In the genomic region with DNA sequence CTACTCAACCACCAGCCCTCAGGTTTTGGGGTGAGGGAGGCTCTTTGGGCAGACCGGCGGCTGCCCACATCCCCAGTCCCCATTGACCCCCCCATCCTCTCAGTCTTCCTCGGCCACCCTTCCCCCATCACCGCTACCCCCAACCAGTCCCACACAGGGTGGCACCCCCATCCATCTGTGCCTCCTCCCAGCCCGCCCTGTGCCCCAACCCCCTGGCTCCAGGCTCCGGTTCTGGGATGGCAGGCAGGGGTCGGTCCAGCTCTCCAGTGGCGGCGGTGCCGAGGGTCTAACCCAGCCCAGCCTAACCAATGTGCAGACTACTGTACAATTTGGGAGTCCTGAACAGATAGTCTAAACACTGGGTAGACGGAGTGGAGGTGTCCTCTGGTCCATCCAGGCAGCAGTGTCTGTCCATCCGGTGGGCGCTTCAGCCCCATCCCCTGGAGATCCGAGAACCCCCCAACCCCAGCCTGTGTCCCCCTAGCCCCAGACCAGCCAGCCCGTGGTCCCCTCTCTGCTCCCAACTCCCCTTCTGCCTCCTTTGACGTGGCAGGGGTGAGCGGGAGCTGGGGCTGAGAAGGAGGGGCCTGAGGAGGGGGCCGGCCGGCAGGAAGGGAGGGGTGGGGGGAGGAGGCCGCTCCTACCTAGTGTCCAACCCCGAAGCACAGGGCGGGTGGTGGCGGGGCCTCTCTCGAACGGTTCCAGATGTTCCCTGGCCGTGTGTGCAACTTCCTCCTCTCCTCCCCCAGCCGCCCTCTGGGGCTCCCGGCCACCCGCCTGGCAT, we compare ENCODE assay signal across 9 cellular contexts. TPM values are rescaled to one million over a fixed set of nuclear protein-coding genes. Genes with fewer than 3 reads are reported as not detected.
DNase-seq lines count a peak whose midpoint lies in the region; ATAC-seq, FAIRE-seq and TF ChIP-seq lines count a peak whose summit lies in the region.
"Had no signal": no experiment of that assay in that cellular context is flagged by ENCODE, and none has a peak within 500 bp of the region (broad histone marks: within the 10 kb centered on the region; RNA-seq: fewer than 3 reads in every experiment).

No MANE protein-coding gene starts in this region.

- H3K4me1 ChIP-seq in hepatocyte (ENCODE audit: insufficient read depth) = peaks cover 30% of the 10 kb centered on the region

- CTCF ChIA-PET in CD4-positive, alpha-beta T cell (lab: Charles Lee) = interaction anchor here (0.5 kb wide), 1 partner anchor 33 kb away, joined by 4 read pairs; no protein-coding TSS in a partner anchor

- TF ChIP-seq POLR2A in GM12891 (IDR thresholded peaks at IDR 0.05; ENCODE audit: low read depth, low read length) = no peak

- no peak for TF ChIP-seq CTCF in HFF-Myc (IDR thresholded peaks at IDR 0.05; ENCODE audit: low read depth, low read length, missing control alignments)
- no peak for TF ChIP-seq CTCF in WI38 (IDR thresholded peaks at IDR 0.05; ENCODE audit: low read depth, low read length)
- TF ChIP-seq CTCF in hepatocyte (IDR thresholded peaks at IDR 0.05; ENCODE audit: poor library complexity) = no peak
- no peak for TF ChIP-seq CTCF in natural killer cell (IDR thresholded peaks at IDR 0.05)
- no peak for TF ChIP-seq CTCF in CD4-positive, alpha-beta T cell (IDR thresholded peaks at IDR 0.05)

- no peaks in the 10 kb centered on the region for H3K9me3 Mint-ChIP-seq in stimulated activated naive B cell treated with anti-CD40 and anti-IgM and Interleukin-4, amounts not matched to agents 10 μg/mL and 1 μg/mL and 100 μg/mL, for 72 hours
- H3K9me3 Mint-ChIP-seq in natural killer cell = no peaks in the 10 kb centered on the region
- no peaks in the 10 kb centered on the region for H3K9me3 Mint-ChIP-seq in CD4-positive, alpha-beta T cell

- no peak for FAIRE-seq in GM12891 (lab: Jason Lieb, UNC)

- H3K9me2 ChIP-seq in hepatocyte (replicated peaks; ENCODE audit: insufficient read depth) = no peaks in the 10 kb centered on the region

- H3K27me3 Mint-ChIP-seq in stimulated activated naive B cell treated with anti-CD40 and anti-IgM and Interleukin-4, amounts not matched to agents 10 μg/mL and 1 μg/mL and 100 μg/mL, for 72 hours = peaks cover 36 to 40% of the 10 kb centered on the region in 2 donors
- peaks cover 0 to 11% of the 10 kb centered on the region in 2 donors for H3K27me3 Mint-ChIP-seq in natural killer cell (ENCODE audit: low read depth in 2 of 2)
- peaks cover 38% of the 10 kb centered on the region for H3K27me3 Mint-ChIP-seq in CD4-positive, alpha-beta T cell

- H3K4me3 ChIP-seq in HFF-Myc (replicated peaks; ENCODE audit: low read depth, low read length) = peak overlapping the region; percentile 78
- peak overlapping the region; percentile 57 for H3K4me3 ChIP-seq in WI38 (ENCODE audit: low read depth, low read length)
- peak overlapping the region; percentile 37 for H3K4me3 ChIP-seq in hepatocyte

- H3K27ac ChIP-seq in hepatocyte = peak overlapping the region; percentile 100
- no peak overlapping the region for H3K27ac ChIP-seq in CD4-positive, alpha-beta T cell (ENCODE audit: low read depth, low read length)

- peaks cover 12 to 20% of the 10 kb centered on the region in 2 donors for H3K4me1 Mint-ChIP-seq in stimulated activated naive B cell treated with anti-CD40 and anti-IgM and Interleukin-4, amounts not matched to agents 10 μg/mL and 1 μg/mL and 100 μg/mL, for 72 hours
- H3K4me1 Mint-ChIP-seq in natural killer cell = peaks cover 15 to 26% of the 10 kb centered on the region in 2 donors
- H3K4me1 Mint-ChIP-seq in CD4-positive, alpha-beta T cell (ENCODE audit: low read depth) = peaks cover 3% of the 10 kb centered on the region

- no peak overlapping the region for H3K27ac Mint-ChIP-seq in stimulated activated naive B cell treated with anti-CD40 and anti-IgM and Interleukin-4, amounts not matched to agents 10 μg/mL and 1 μg/mL and 100 μg/mL, for 72 hours
- H3K27ac Mint-ChIP-seq in natural killer cell = peak overlapping the region in 1 of 2 donors; percentile 11
- no peak overlapping the region for H3K27ac Mint-ChIP-seq in CD4-positive, alpha-beta T cell

- no peaks in the 10 kb centered on the region for H3K9me3 ChIP-seq in hepatocyte (ENCODE audit: low read depth)
- no peaks in the 10 kb centered on the region for H3K9me3 ChIP-seq in CD4-positive, alpha-beta T cell (ENCODE audit: control insufficient read depth, low read length)

- peak overlapping the region; percentile 78 for H3K4me2 ChIP-seq in hepatocyte

- POLR2A ChIA-PET in CD4-positive, alpha-beta T cell (lab: Charles Lee) = no interaction called here

- no peak overlapping the region for H3K4me3 Mint-ChIP-seq in stimulated activated naive B cell treated with anti-CD40 and anti-IgM and Interleukin-4, amounts not matched to agents 10 μg/mL and 1 μg/mL and 100 μg/mL, for 72 hours
- no peak overlapping the region for H3K4me3 Mint-ChIP-seq in natural killer cell
- no peak overlapping the region for H3K4me3 Mint-ChIP-seq in CD4-positive, alpha-beta T cell

- H3K79me2 ChIP-seq in hepatocyte = no peaks in the 10 kb centered on the region

- peak; percentile 43 to 57 for ATAC-seq in stimulated activated naive B cell treated with anti-CD40 and anti-IgM and Interleukin-4, amounts not matched to agents 10 μg/mL and 1 μg/mL and 100 μg/mL, for 72 hours (replicated peaks)
- ATAC-seq in natural killer cell = no peak
- ATAC-seq in CD4-positive, alpha-beta T cell (ENCODE audit: poor library complexity) = no peak
- ATAC-seq: esophagus mucosa had no signal

- 42% methylated on average over 9 of the region's 29 CpGs for WGBS in hepatocyte (ENCODE audit: low lambda C conversion rate, missing lambda C conversion rate)

- no peaks in the 10 kb centered on the region for H4K20me1 ChIP-seq in hepatocyte (ENCODE audit: insufficient read depth, poor library complexity, severe bottlenecking)

- H3K36me3 ChIP-seq in hepatocyte (replicated peaks; ENCODE audit: insufficient read depth, low read depth) = no peaks in the 10 kb centered on the region

- H2AFZ ChIP-seq in hepatocyte = no peak overlapping the region

- H3K27me3 ChIP-seq in hepatocyte = no peaks in the 10 kb centered on the region
- peaks cover 20% of the 10 kb centered on the region for H3K27me3 ChIP-seq in CD4-positive, alpha-beta T cell (ENCODE audit: control insufficient read depth, insufficient read depth, low read length)

- no peaks in the 10 kb centered on the region for H3K36me3 Mint-ChIP-seq in stimulated activated naive B cell treated with anti-CD40 and anti-IgM and Interleukin-4, amounts not matched to agents 10 μg/mL and 1 μg/mL and 100 μg/mL, for 72 hours
- no peaks in the 10 kb centered on the region for H3K36me3 Mint-ChIP-seq in natural killer cell
- no peaks in the 10 kb centered on the region for H3K36me3 Mint-ChIP-seq in CD4-positive, alpha-beta T cell (ENCODE audit: low read depth)

- DNase-seq in HFF-Myc (ENCODE audit: extremely low read depth, low read depth) = peak; percentile 87
- peak; percentile 92 for DNase-seq in hepatocyte (ENCODE audit: low spot score)
- DNase-seq in stimulated activated naive B cell treated with anti-CD40 and anti-IgM and Interleukin-4, amounts not matched to agents 10 μg/mL and 1 μg/mL and 100 μg/mL, for 72 hours = no peak
- DNase-seq in GM12891 (ENCODE audit: insufficient read length, low spot score) = no peak
- no peak for DNase-seq in natural killer cell
- no peak for DNase-seq in DMS153 treated with DMSO at 0.1 percent for 48 hours (lab: John Stamatoyannopoulos, UW; ENCODE audit: unreplicated experiment)
- DNase-seq in CD4-positive, alpha-beta T cell = no peak

- intact Hi-C loops in natural killer cell (cut with micrococcal nuclease) = no loop called here
- intact Hi-C loops in CD4-positive, alpha-beta T cell (cut with DNase I, micrococcal nuclease) = no loop called here

TF ChIP-seq in GM12891, 5 proteins besides CTCF, POLR2A, EP300 and RAD21:
- TF ChIP-seq POLR2AphosphoS5 (IDR thresholded peaks at IDR 0.05; ENCODE audit: low read depth, low read length) = no peak
- no peak for TF ChIP-seq TAF1 (IDR thresholded peaks at IDR 0.05; ENCODE audit: low read depth, low read length)
- TF ChIP-seq SPI1 (IDR thresholded peaks at IDR 0.05; ENCODE audit: low read depth, low read length) = no peak
- no peak for TF ChIP-seq POU2F2 (IDR thresholded peaks at IDR 0.05; ENCODE audit: low read depth, low read length)
- TF ChIP-seq PAX5 (IDR thresholded peaks at IDR 0.05; ENCODE audit: insufficient read depth, low read length, severe bottlenecking) = no peak

RNA-seq across cellular contexts. Expression of gene GOLGA2, which starts 31.2 kb away (rescaled TPM):
- total RNA-seq in hepatocyte (76.4 and 79.9 TPM in 2 replicates), natural killer cell (100 to 1,000 TPM in 1 of 3 donors, 10 to 100 TPM in 2; 78.0 to 101 (median 90.9) TPM)
- 37.6 and 59.2 TPM in 2 replicates for polyA plus RNA-seq in hepatocyte
- 23.1 TPM for polyA plus RNA-seq in GM12891 (2012; ENCODE audit: low read depth, missing spikeins)
- 10 to 100 TPM; 44.3 to 48.3 TPM for total RNA-seq in CD4-positive, alpha-beta T cell

RNA-seq across cellular contexts. Expression of gene SWI5, which starts 31.4 kb away (rescaled TPM):
- 29.0 and 33.0 TPM in 2 replicates for total RNA-seq in hepatocyte
- 55.7 and 58.4 TPM in 2 replicates for polyA plus RNA-seq in hepatocyte
- 16.7 TPM for polyA plus RNA-seq in GM12891 (2012; ENCODE audit: low read depth, missing spikeins)
- 1 to 10 TPM; 6.3 to 9.3 (median 8.4) TPM for total RNA-seq in natural killer cell
- 1 to 10 TPM; 3.0 to 4.1 TPM for total RNA-seq in CD4-positive, alpha-beta T cell

RNA-seq across cellular contexts. Expression of gene DNM1, which starts 41.5 kb away (rescaled TPM):
- total RNA-seq in hepatocyte (13.4 and 14.4 TPM in 2 replicates), natural killer cell (1 to 10 TPM; 1.4 to 8.1 (median 2.6) TPM)
- 37.2 and 40.6 TPM in 2 replicates for polyA plus RNA-seq in hepatocyte
- polyA plus RNA-seq in GM12891 (2012; ENCODE audit: low read depth, missing spikeins) = 0.31 TPM
- 1 to 10 TPM; 1.8 to 2.5 TPM for total RNA-seq in CD4-positive, alpha-beta T cell

RNA-seq across cellular contexts. Expression of gene CIZ1, which starts 53.3 kb away (rescaled TPM):
- 31.0 and 31.1 TPM in 2 replicates for total RNA-seq in hepatocyte
- polyA plus RNA-seq in hepatocyte = 85.6 and 91.0 TPM in 2 replicates
- polyA plus RNA-seq in GM12891 (2012; ENCODE audit: low read depth, missing spikeins) = 43.1 TPM
- 100 to 1,000 TPM; 152 to 165 (median 159) TPM for total RNA-seq in natural killer cell
- 100 to 1,000 TPM; 106 to 107 TPM for total RNA-seq in CD4-positive, alpha-beta T cell

Comparison
In these comparisons a context has a peak if more than half of its experiments do, and no peak if none do; other contexts are left out.
1. DNase-seq: peak in HFF-Myc (single experiment) and hepatocyte (single experiment); none in stimulated activated naive B cell treated with anti-CD40 and anti-IgM and Interleukin-4, amounts not matched to agents 10 μg/mL and 1 μg/mL and 100 μg/mL, for 72 hours (single experiment), GM12891 (single experiment), natural killer cell (single experiment), DMS153 treated with DMSO at 0.1 percent for 48 hours (single experiment) and CD4-positive, alpha-beta T cell (0 of 10).
2. ATAC-seq: peak in stimulated activated naive B cell treated with anti-CD40 and anti-IgM and Interleukin-4, amounts not matched to agents 10 μg/mL and 1 μg/mL and 100 μg/mL, for 72 hours (2 of 2); none in natural killer cell (0 of 3) and CD4-positive, alpha-beta T cell (single experiment).
3. Peak in every context shown above with its lines, with median percentiles within 50 percentile points of each other: H3K4me3 ChIP-seq.